In genomic region chr14:68685419-68686211, GRCh38 we compare ENCODE assay signal across 8 cellular contexts.
DNase-seq lines count a peak whose midpoint lies in the region; ATAC-seq, FAIRE-seq and TF ChIP-seq lines count a peak whose summit lies in the region.

No MANE protein-coding gene starts in this region.

- WGBS in A549 (ENCODE audit: missing lambda C conversion rate) = 86% methylated on average over 12 of the region's 12 CpGs
- 11% methylated on average over 12 of the region's 12 CpGs for WGBS in GM12878 (ENCODE audit: insufficient coverage, insufficient replicate concordance, low lambda C conversion rate, missing lambda C conversion rate)
- WGBS in tibial nerve, 2 donors = 86 to 87% methylated on average over 12 of the region's 12 CpGs

- DNase-seq in A549 (ENCODE audit: low read depth in 1 of 2, low spot score in 1 of 2) (no peak), GM19239 (ENCODE audit: insufficient read length, low spot score) (peak; percentile 62), T-helper 1 cell (peak; percentile 66 to 89 (median 74)), GM12878 (ENCODE audit: low read depth, low spot score) (peak; percentile 89), tibial nerve (ENCODE audit: low spot score in 2 of 2) (no peak), COR-L47 (lab: John Stamatoyannopoulos, UW) (no peak)

- no peaks in the 10 kb centered on the region for H3K9me2 ChIP-seq in neural cell (ENCODE audit: insufficient read depth, low read length)

- no peaks in the 10 kb centered on the region for H3F3A ChIP-seq in neural cell (ENCODE audit: insufficient read depth, low read length, poor library complexity, severe bottlenecking)

- ATAC-seq in A549 = no peak
- peak; percentile 79 for ATAC-seq in HG03378 (IDR thresholded peaks at IDR 0.05; ENCODE audit: unreplicated experiment)
- ATAC-seq in GM12878 = peak; percentile 90

- H3K27me3 ChIP-seq in GM12878 (replicated peaks in 1 of 2; ENCODE audit: control insufficient read depth in 2 of 2, insufficient read depth in 2 of 2, low read length in 1 of 2) = no peaks in the 10 kb centered on the region
- no peaks in the 10 kb centered on the region for H3K27me3 ChIP-seq in neural cell (ENCODE audit: insufficient read depth, low read depth, low read length)
- no peaks in the 10 kb centered on the region for H3K27me3 ChIP-seq in tibial nerve

- H3K4me3 ChIP-seq in A549 = no peak overlapping the region
- H3K4me3 ChIP-seq in GM12878 = no peak overlapping the region
- peak overlapping the region; percentile 19 for H3K4me3 ChIP-seq in neural cell (ENCODE audit: low read length)
- no peak overlapping the region for H3K4me3 ChIP-seq in tibial nerve

- no peaks in the 10 kb centered on the region for H4K20me1 ChIP-seq in GM12878 (ENCODE audit: control insufficient read depth, insufficient read depth)
- H4K20me1 ChIP-seq in neural cell (ENCODE audit: insufficient read depth) = no peaks in the 10 kb centered on the region

- H3K36me3 ChIP-seq in GM12878 (ENCODE audit: control insufficient read depth in 2 of 2, insufficient read depth in 2 of 2, low read length in 1 of 2) (no peaks in the 10 kb centered on the region), neural cell (ENCODE audit: insufficient read depth, low read length) (no peaks in the 10 kb centered on the region), tibial nerve (no peaks in the 10 kb centered on the region)

- in situ Hi-C loops in GM12878 (cut with MboI) = loop anchor here (10.0 kb wide), 1 partner anchor 431 kb away; no protein-coding TSS in a partner anchor

- no peak for TF ChIP-seq CTCF in A549 (IDR thresholded peaks at IDR 0.05)
- no peak for TF ChIP-seq CTCF in GM12878 (IDR thresholded peaks at IDR 0.05 in 2 of 3, conservative IDR thresholded peaks at IDR 0.05 in 1 of 3; ENCODE audit: control insufficient read depth in 2 of 3, extremely low read depth in 1 of 3, insufficient read depth in 1 of 3, low read depth in 3 of 3, low read length in 3 of 3)
- no peak for TF ChIP-seq CTCF in neural cell (IDR thresholded peaks at IDR 0.05; ENCODE audit: poor library complexity, severe bottlenecking)
- no peak for TF ChIP-seq CTCF in tibial nerve (IDR thresholded peaks at IDR 0.05)

- no peak for TF ChIP-seq RAD21 in A549 (conservative IDR thresholded peaks at IDR 0.05 in 1 of 2, IDR thresholded peaks at IDR 0.05 in 1 of 2)
- TF ChIP-seq RAD21 in GM12878 (IDR thresholded peaks at IDR 0.05; ENCODE audit: insufficient read depth, low read depth, low read length) = 0 out of 2 replicates have a peak, but pooled peaks have one; percentile 0
- no peak for TF ChIP-seq RAD21 in neural cell (conservative IDR thresholded peaks at IDR 0.05)

- BruUV-seq in GM12878 (replicated peaks; lab: Mats Ljungman, UMichigan) = no TSS peak

- TF ChIP-seq POLR2A in A549 (IDR thresholded peaks at IDR 0.05; ENCODE audit: low read length) (no peak), GM12878 (IDR thresholded peaks at IDR 0.05; ENCODE audit: low read depth, low read length) (peak; percentile 62), tibial nerve (IDR thresholded peaks at IDR 0.05) (no peak)

- H3K4me2 ChIP-seq in A549 (no peak overlapping the region), GM12878 (ENCODE audit: control insufficient read depth, insufficient read depth) (peak overlapping the region; percentile 49), neural cell (ENCODE audit: low read length) (no peak overlapping the region)

- POLR2A ChIA-PET in A549 (lab: Yijun Ruan, JAX) = no interaction called here
- POLR2A ChIA-PET in GM12878 (lab: Charles Lee) = interaction anchor here (0.5 to 1.7 kb wide), 11 partner anchors 8 to 868 kb away, joined by 3 to 6 read pairs (median 3); no protein-coding TSS in a partner anchor

- H3K9me3 ChIP-seq in A549 (peaks cover 6% of the 10 kb centered on the region; the same call in 2 of the 3 replicates), GM12878 (replicated peaks; ENCODE audit: control insufficient read depth, insufficient read depth, low read length) (no peaks in the 10 kb centered on the region), neural cell (ENCODE audit: low read length) (no peaks in the 10 kb centered on the region), tibial nerve (no peaks in the 10 kb centered on the region)

- SMC1A ChIA-PET in GM12878 (lab: Charles Lee; ENCODE audit: uncharacterized antibody, unreplicated experiment) = interaction anchor here (0.7 to 5.1 kb wide), 30 partner anchors 9 to 471 kb away, joined by 3 to 34 read pairs (median 4); partner anchors contain the start of gene ZFP36L1

- H3K79me2 ChIP-seq in GM12878 (ENCODE audit: control insufficient read depth, insufficient read depth, low read length) (no peaks in the 10 kb centered on the region), neural cell (replicated peaks; ENCODE audit: insufficient read depth, low read length) (no peaks in the 10 kb centered on the region)

- RAD21 ChIA-PET in GM12878 (lab: Charles Lee; ENCODE audit: unreplicated experiment) = interaction anchor here (0.6 to 3.5 kb wide), 29 partner anchors 9 to 434 kb away, joined by 3 to 23 read pairs (median 4); partner anchors contain the start of gene ZFP36L1

- peak overlapping the region; percentile 86 to 94 for H3K27ac ChIP-seq in A549
- H3K27ac ChIP-seq in GM12878 (ENCODE audit: control insufficient read depth, insufficient read depth) = peak overlapping the region; percentile 67
- peak overlapping the region; percentile 55 for H3K27ac ChIP-seq in neural cell (ENCODE audit: low read length)
- H3K27ac ChIP-seq in tibial nerve = peak overlapping the region in 3 of 4 donors; percentile 2 to 90 (median 78)

- no peak for FAIRE-seq in A549 (lab: Jason Lieb, UNC)
- FAIRE-seq in GM19239 (lab: Jason Lieb, UNC) = peak; percentile 95
- FAIRE-seq in GM12878 (lab: Jason Lieb, UNC) = peak; percentile 83

- TF ChIP-seq EP300 in A549 (IDR thresholded peaks at IDR 0.05) (no peak), GM12878 (IDR thresholded peaks at IDR 0.05; ENCODE audit: borderline replicate concordance in 1 of 2, control insufficient read depth in 1 of 2, low read depth in 2 of 2, low read length in 2 of 2) (peak in 1 of 2 experiments; percentile 85; a peak in 3 of 4 replicates), neural cell (conservative IDR thresholded peaks at IDR 0.05; ENCODE audit: poor library complexity, severe bottlenecking) (no peak), tibial nerve (IDR thresholded peaks at IDR 0.05) (no peak)

- intact Hi-C loops in GM12878 (cut with micrococcal nuclease; ENCODE audit: unreplicated experiment) = loop anchor here (1.0 to 10.0 kb wide), 5 partner anchors 22 to 401 kb away; no protein-coding TSS in a partner anchor

- H3K4me1 ChIP-seq in A549 = peaks cover 63% of the 10 kb centered on the region
- peaks cover 48% of the 10 kb centered on the region for H3K4me1 ChIP-seq in GM12878 (ENCODE audit: control insufficient read depth, insufficient read depth, low read length)
- H3K4me1 ChIP-seq in tibial nerve = peaks cover 0 to 68% (median 46%) of the 10 kb centered on the region in 4 donors

- H3K9ac ChIP-seq in GM12878 (ENCODE audit: control insufficient read depth, insufficient read depth, low read length) (no peak overlapping the region; the same call in 1 of the 2 replicates), neural cell (ENCODE audit: low read length) (peak overlapping the region; percentile 32)

- H2AFZ ChIP-seq in GM12878 (ENCODE audit: control insufficient read depth, low read depth, low read length) (peak overlapping the region; percentile 24), neural cell (ENCODE audit: low read depth, low read length) (no peak overlapping the region)

- CTCF ChIA-PET in A549 (lab: Yijun Ruan, JAX) (interaction anchor here (0.9 to 3.0 kb wide), 6 partner anchors 8 to 438 kb away, joined by 3 to 10 read pairs (median 6); no protein-coding TSS in a partner anchor), GM12878 (lab: Yijun Ruan, JAX) (interaction anchor here (0.9 to 2.3 kb wide), 6 partner anchors 9 to 741 kb away, joined by 3 to 5 read pairs (median 3); no protein-coding TSS in a partner anchor)

TF ChIP-seq in A549, 52 proteins besides CTCF, POLR2A, EP300 and RAD21 (continues in another document):
- TF ChIP-seq, protein P1, sequence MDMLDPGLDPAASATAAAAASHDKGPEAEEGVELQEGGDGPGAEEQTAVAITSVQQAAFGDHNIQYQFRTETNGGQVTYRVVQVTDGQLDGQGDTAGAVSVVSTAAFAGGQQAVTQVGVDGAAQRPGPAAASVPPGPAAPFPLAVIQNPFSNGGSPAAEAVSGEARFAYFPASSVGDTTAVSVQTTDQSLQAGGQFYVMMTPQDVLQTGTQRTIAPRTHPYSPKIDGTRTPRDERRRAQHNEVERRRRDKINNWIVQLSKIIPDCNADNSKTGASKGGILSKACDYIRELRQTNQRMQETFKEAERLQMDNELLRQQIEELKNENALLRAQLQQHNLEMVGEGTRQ (IDR thresholded peaks at IDR 0.05) = 0 out of 2 replicates have a peak, but pooled peaks have one; percentile 17
- TF ChIP-seq MAZ (IDR thresholded peaks at IDR 0.05; ENCODE audit: borderline replicate concordance, low read depth, low read length) (no peak), RCOR1 (IDR thresholded peaks at IDR 0.05; ENCODE audit: low read depth, low read length) (no peak)

TF ChIP-seq in GM12878, 131 proteins besides CTCF, POLR2A, EP300 and RAD21 (continues in another document):
- TF ChIP-seq KLF5 (IDR thresholded peaks at IDR 0.05; ENCODE audit: partially characterized antibody) = no peak
- TF ChIP-seq GABPA (IDR thresholded peaks at IDR 0.05; ENCODE audit: low read depth) = peak; percentile 81
- no peak for TF ChIP-seq STAT1 (conservative IDR thresholded peaks at IDR 0.05)
- TF ChIP-seq JUNB (IDR thresholded peaks at IDR 0.05) = peak; percentile 95
- TF ChIP-seq LARP7 (IDR thresholded peaks at IDR 0.05) = no peak
- TF ChIP-seq TCF12 (IDR thresholded peaks at IDR 0.05; ENCODE audit: low read depth, low read length) = peak; percentile 85
- TF ChIP-seq STAT3 (IDR thresholded peaks at IDR 0.05; ENCODE audit: low read depth, low read length) = 0 out of 2 replicates have a peak, but pooled peaks have one; percentile 89

TF ChIP-seq in neural cell, 6 proteins besides CTCF, POLR2A, EP300 and RAD21 (continues in another document):
- no peak for TF ChIP-seq EZH2 (IDR thresholded peaks at IDR 0.05; ENCODE audit: borderline replicate concordance, insufficient read depth, low read length, poor library complexity, severe bottlenecking)
- no peak for TF ChIP-seq MXI1 (conservative IDR thresholded peaks at IDR 0.05; ENCODE audit: poor library complexity, severe bottlenecking)
- no peak for TF ChIP-seq SMC3 (conservative IDR thresholded peaks at IDR 0.05; ENCODE audit: poor library complexity)
- TF ChIP-seq TAF1 (IDR thresholded peaks at IDR 0.05; ENCODE audit: low read depth) = no peak

Comparison
In these comparisons a context has a peak if more than half of its experiments do, and no peak if none do; other contexts are left out.
1. ATAC-seq: peak in HG03378 (single experiment) and GM12878 (single experiment); none in A549 (0 of 2).
2. DNase-seq: peak in GM19239 (single experiment), T-helper 1 cell (5 of 5) and GM12878 (single experiment); none in A549 (0 of 2), tibial nerve (0 of 2) and COR-L47 (single experiment).
3. Peak in every context shown above with its lines, with median percentiles within 50 percentile points of each other: H3K27ac ChIP-seq.